ENCODE assay signal across 22 cellular contexts in the genomic region with DNA sequence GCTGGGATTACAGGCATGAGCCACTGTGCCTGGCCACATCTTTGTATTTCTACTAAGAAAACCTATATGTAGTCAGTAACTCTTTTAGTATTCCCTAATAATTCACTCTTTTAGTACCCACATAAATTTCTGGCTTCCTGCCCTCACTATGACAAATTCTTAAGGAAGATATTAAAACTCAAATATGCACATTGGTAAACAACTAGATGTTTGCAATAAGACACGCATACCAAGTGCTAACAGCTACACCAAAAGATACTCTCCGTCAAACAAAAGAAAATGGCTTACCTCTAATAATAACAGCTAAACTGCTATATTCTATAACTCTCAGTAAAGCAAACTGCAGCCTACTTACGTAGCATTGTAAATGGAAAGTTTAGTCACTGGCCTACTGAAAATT. TPM values are rescaled to one million over a fixed set of nuclear protein-coding genes. Genes with fewer than 3 reads are reported as not detected.
DNase-seq lines count a peak whose midpoint lies in the region; ATAC-seq and TF ChIP-seq lines count a peak whose summit lies in the region.
"Had no signal": no experiment of that assay in that cellular context is flagged by ENCODE, and none has a peak within 500 bp of the region (broad histone marks: within the 10 kb centered on the region; RNA-seq: fewer than 3 reads in every experiment).

No MANE protein-coding gene starts in this region.

- peak overlapping the region; percentile 62 for H3K27ac ChIP-seq in PC-3 (ENCODE audit: low read length)
- H3K27ac ChIP-seq: 22Rv1, A549, BLaER1, GM23248, HL-60 had no signal

- peaks cover 14 to 55% of the 10 kb centered on the region in 2 donors for H3K4me1 Mint-ChIP-seq in effector memory CD8-positive, alpha-beta T cell (ENCODE audit: low read depth in 2 of 2)
- H3K4me1 Mint-ChIP-seq in activated CD8-positive, alpha-beta memory T cell treated with anti-CD3 and anti-CD28 coated beads, Interleukin-2, amount 10 ng/mL, durations not matched to agents 7 days and 5 days = peaks cover 35% of the 10 kb centered on the region

- H3K9me2 ChIP-seq in PC-3 (replicated peaks; ENCODE audit: low read length) = no peaks in the 10 kb centered on the region

- no peaks in the 10 kb centered on the region for H3K27me3 ChIP-seq in PC-3 (ENCODE audit: low read length)
- H3K27me3 ChIP-seq in BE2C = no peaks in the 10 kb centered on the region
- H3K27me3 ChIP-seq: BLaER1 had no signal

- H4K20me1 ChIP-seq in PC-3 (ENCODE audit: low read length) = no peaks in the 10 kb centered on the region

- peak overlapping the region; percentile 47 to 69 for H3K27ac Mint-ChIP-seq in effector memory CD8-positive, alpha-beta T cell
- no peak overlapping the region for H3K27ac Mint-ChIP-seq in activated CD8-positive, alpha-beta memory T cell treated with anti-CD3 and anti-CD28 coated beads, Interleukin-2, amount 10 ng/mL, durations not matched to agents 7 days and 5 days
- H3K27ac Mint-ChIP-seq: CD14-positive monocyte had no signal

- intact Hi-C loops in PC-3 (cut with micrococcal nuclease) = loop anchor here (2.0 kb wide), 1 partner anchor 146 kb away; no protein-coding TSS in a partner anchor

- peaks cover 42% of the 10 kb centered on the region for H3K36me3 ChIP-seq in PC-3 (ENCODE audit: low read depth, low read length)
- peaks cover 16% of the 10 kb centered on the region for H3K36me3 ChIP-seq in BE2C

- peak; percentile 15 for DNase-seq in EH (ENCODE audit: low read depth)
- peak; percentile 82 for DNase-seq in PC-3
- no peak for DNase-seq in effector memory CD8-positive, alpha-beta T cell
- DNase-seq in iris pigment epithelial cell (ENCODE audit: low read depth) = peak; percentile 57
- no peak for DNase-seq in activated CD8-positive, alpha-beta memory T cell treated with anti-CD3 and anti-CD28 coated beads, Interleukin-2, amount 10 ng/mL, durations not matched to agents 7 days and 5 days
- DNase-seq in BE2C = no peak
- no peak for DNase-seq in NCI-H526 (lab: John Stamatoyannopoulos, UW)
- DNase-seq: AML-193; CD4-positive, alpha-beta memory T cell; DMS153; DMS79; GM23248; HCEC 1CT had no signal

- H3K36me3 Mint-ChIP-seq in effector memory CD8-positive, alpha-beta T cell (ENCODE audit: insufficient read depth) = peaks cover 34% of the 10 kb centered on the region
- peaks cover 64% of the 10 kb centered on the region for H3K36me3 Mint-ChIP-seq in activated CD8-positive, alpha-beta memory T cell treated with anti-CD3 and anti-CD28 coated beads, Interleukin-2, amount 10 ng/mL, durations not matched to agents 7 days and 5 days

- CTCF ChIA-PET in PC-3 (lab: Charles Lee) = no interaction called here
- CTCF ChIA-PET in activated CD8-positive, alpha-beta memory T cell treated with anti-CD3 and anti-CD28 coated beads, Interleukin-2, amount 10 ng/mL, durations not matched to agents 7 days and 5 days (lab: Charles Lee) = interaction anchor here (0.9 kb wide), 1 partner anchor 14 kb away, joined by 3 read pairs; no protein-coding TSS in a partner anchor

- H3K4me3 Mint-ChIP-seq in effector memory CD8-positive, alpha-beta T cell = no peak overlapping the region
- no peak overlapping the region for H3K4me3 Mint-ChIP-seq in activated CD8-positive, alpha-beta memory T cell treated with anti-CD3 and anti-CD28 coated beads, Interleukin-2, amount 10 ng/mL, durations not matched to agents 7 days and 5 days
- H3K4me3 Mint-ChIP-seq: CD14-positive monocyte; CD4-positive, alpha-beta memory T cell had no signal

- peak overlapping the region; percentile 56 for H3K4me2 ChIP-seq in PC-3 (ENCODE audit: low read length)
- H3K4me2 ChIP-seq: A549, BLaER1 had no signal

- POLR2A ChIA-PET in PC-3 (lab: Charles Lee; ENCODE audit: unreplicated experiment) = interaction anchor here (0.6 kb wide), 1 partner anchor 207 kb away, joined by 4 read pairs; no protein-coding TSS in a partner anchor

- peak overlapping the region; percentile 15; the same call in 1 of the 2 replicates for H3K9ac ChIP-seq in PC-3 (ENCODE audit: low read length)
- H3K9ac ChIP-seq: BLaER1, GM23248 had no signal

- peaks cover 40% of the 10 kb centered on the region for H3K4me1 ChIP-seq in PC-3 (ENCODE audit: insufficient read depth, low read length)
- no peaks in the 10 kb centered on the region; the same call in 1 of the 2 replicates for H3K4me1 ChIP-seq in BE2C

- no TSS peak for BruUV-seq in PC-3 (replicated peaks; lab: Mats Ljungman, UMichigan)

- H3K79me2 ChIP-seq in PC-3 (ENCODE audit: low read length) = peaks cover 88% of the 10 kb centered on the region

- no peaks in the 10 kb centered on the region for H3K27me3 Mint-ChIP-seq in effector memory CD8-positive, alpha-beta T cell
- no peaks in the 10 kb centered on the region for H3K27me3 Mint-ChIP-seq in activated CD8-positive, alpha-beta memory T cell treated with anti-CD3 and anti-CD28 coated beads, Interleukin-2, amount 10 ng/mL, durations not matched to agents 7 days and 5 days
- H3K27me3 Mint-ChIP-seq: CD4-positive, alpha-beta memory T cell had no signal

- H3K9me3 Mint-ChIP-seq in effector memory CD8-positive, alpha-beta T cell = no peaks in the 10 kb centered on the region
- peaks cover 2% of the 10 kb centered on the region for H3K9me3 Mint-ChIP-seq in activated CD8-positive, alpha-beta memory T cell treated with anti-CD3 and anti-CD28 coated beads, Interleukin-2, amount 10 ng/mL, durations not matched to agents 7 days and 5 days (ENCODE audit: low read depth)

- H2AFZ ChIP-seq in PC-3 (ENCODE audit: low read length) = no peak overlapping the region
- H2AFZ ChIP-seq: GM23248 had no signal

- TF ChIP-seq CTCF in PC-3 (conservative IDR thresholded peaks at IDR 0.05; ENCODE audit: low read depth, low read length) (no peak), BE2C (IDR thresholded peaks at IDR 0.05; ENCODE audit: low read depth, low read length) (no peak)

- H3K4me3 ChIP-seq in PC-3 (ENCODE audit: low read length) (peak overlapping the region; percentile 12; the same call in 1 of the 2 replicates), BE2C (ENCODE audit: low read depth, low read length) (no peak overlapping the region)
- H3K4me3 ChIP-seq: A549, BLaER1, GM23248 had no signal

- H3K9me3 ChIP-seq in PC-3 (ENCODE audit: low read length) (no peaks in the 10 kb centered on the region), BE2C (no peaks in the 10 kb centered on the region)
- H3K9me3 ChIP-seq: A549 had no signal

- ATAC-seq in PC-3 (peak; percentile 92), HG02678 (IDR thresholded peaks at IDR 0.05; ENCODE audit: unreplicated experiment) (no peak)
- ATAC-seq in effector memory CD8-positive, alpha-beta T cell (replicated peaks) = no peak
- ATAC-seq in activated CD8-positive, alpha-beta memory T cell treated with anti-CD3 and anti-CD28 coated beads, Interleukin-2, amount 10 ng/mL, durations not matched to agents 7 days and 5 days = no peak
- ATAC-seq: A549 had no signal

- H3F3A ChIP-seq in PC-3 (ENCODE audit: low read length, unreplicated experiment) = no peaks in the 10 kb centered on the region

RNA-seq across cellular contexts. Expression of a gene that starts 6.3 kb away (rescaled TPM):
- 94.6 and 107 TPM in 2 replicates for total RNA-seq in PC-3 (2014; rRNA removed)
- total RNA-seq in activated CD8-positive, alpha-beta memory T cell treated with anti-CD3 and anti-CD28 coated beads, Interleukin-2, amount 10 ng/mL, durations not matched to agents 7 days and 5 days = 10 to 100 TPM; 88.2 to 91.2 TPM
- 14.8 TPM for polyA plus RNA-seq in BE2C (2012; ENCODE audit: insufficient read depth, insufficient read length, low read depth)

RNA-seq across cellular contexts. Expression of a gene that starts 59.5 kb away (rescaled TPM):
- not detected in 2 replicates for total RNA-seq in PC-3 (2014; rRNA removed)
- not detected for total RNA-seq in activated CD8-positive, alpha-beta memory T cell treated with anti-CD3 and anti-CD28 coated beads, Interleukin-2, amount 10 ng/mL, durations not matched to agents 7 days and 5 days
- polyA plus RNA-seq in BE2C (2012; ENCODE audit: insufficient read depth, insufficient read length, low read depth) = 0.34 TPM
- total RNA-seq: CD4-positive, alpha-beta memory T cell; Daoy; G401; GM23248; HT1080 had no signal
- polyA plus RNA-seq: A549; CD14-positive monocyte; CD4-positive, alpha-beta memory T cell had no signal

Comparison
In these comparisons a context has a peak if more than half of its experiments do, and no peak if none do; other contexts are left out.
1. DNase-seq: peak in EH (single experiment), PC-3 (single experiment) and iris pigment epithelial cell (single experiment); none in effector memory CD8-positive, alpha-beta T cell (0 of 3), activated CD8-positive, alpha-beta memory T cell treated with anti-CD3 and anti-CD28 coated beads, Interleukin-2, amount 10 ng/mL, durations not matched to agents 7 days and 5 days (single experiment), BE2C (single experiment) and NCI-H526 (0 of 2).